In the genomic region with DNA sequence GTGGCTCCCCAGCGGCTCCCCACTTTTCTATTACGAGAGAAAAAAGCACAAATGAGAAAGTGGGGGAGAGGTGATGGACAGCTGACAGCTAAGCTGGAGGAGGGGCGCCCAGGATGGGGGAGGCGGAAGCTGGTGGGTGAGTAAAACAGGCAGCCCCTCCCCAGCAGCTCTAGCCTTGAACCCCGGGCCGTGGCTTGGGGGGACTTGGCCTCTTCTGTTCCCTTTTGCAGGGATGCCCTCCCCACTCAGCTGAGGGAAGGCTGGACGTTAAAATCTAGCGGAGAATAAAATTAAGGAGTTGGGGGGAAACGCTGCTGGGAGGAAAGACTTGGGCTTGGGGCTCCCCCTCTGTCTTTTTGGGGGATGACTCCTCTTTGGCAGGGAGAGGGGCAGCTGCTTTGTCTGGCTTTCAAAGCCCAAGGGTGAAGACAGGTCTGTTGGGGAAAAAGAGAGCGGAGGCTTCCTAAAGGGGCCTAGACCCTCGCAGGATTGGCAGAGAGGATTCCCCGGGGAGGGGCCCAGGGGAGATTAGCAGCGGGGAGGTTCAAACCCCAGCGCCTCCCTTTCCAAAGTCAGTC, we compare ENCODE assay signal across 6 cellular contexts.
DNase-seq lines count a peak whose midpoint lies in the region; ATAC-seq and TF ChIP-seq lines count a peak whose summit lies in the region.

No MANE protein-coding gene starts in this region.

- CTCF ChIA-PET in RWPE1 (lab: Yijun Ruan, JAX) = interaction anchor here (0.5 to 0.7 kb wide), 2 partner anchors 44 to 45 kb away, joined by 3 to 5 read pairs; no protein-coding TSS in a partner anchor

- no peak for TF ChIP-seq CTCF in RWPE1 (conservative IDR thresholded peaks at IDR 0.05; ENCODE audit: low read depth)
- no peak for TF ChIP-seq CTCF in foreskin fibroblast (IDR thresholded peaks at IDR 0.05; ENCODE audit: low read depth, low read length)

- H3K4me3 ChIP-seq in foreskin fibroblast (ENCODE audit: low read depth in 1 of 2, low read length in 2 of 2) = peak overlapping the region; percentile 59 to 70

- DNase-seq in RWPE1 (ENCODE audit: low spot score) = no peak
- DNase-seq in foreskin fibroblast = peak in 1 of 2 donors; percentile 40
- no peak for DNase-seq in substantia nigra (lab: John Stamatoyannopoulos, UW)
- DNase-seq in NCI-H345 treated with DMSO at 0.1 percent for 48 hours (lab: John Stamatoyannopoulos, UW; ENCODE audit: unreplicated experiment) = no peak
- no peak for DNase-seq in SKM-1 (lab: John Stamatoyannopoulos, UW; ENCODE audit: unreplicated experiment)

- peak; percentile 15 for ATAC-seq in GM21529 (IDR thresholded peaks at IDR 0.05; ENCODE audit: unreplicated experiment)

- POLR2A ChIA-PET in RWPE1 (lab: Yijun Ruan, JAX; ENCODE audit: low non-redundant PET) = no interaction called here

- H3K27ac ChIP-seq in RWPE1 (peak overlapping the region; percentile 92), substantia nigra (ENCODE audit: low read depth, low read length, poor library complexity, severe bottlenecking) (peak overlapping the region; percentile 93)
